8 cellular contexts compared by ENCODE assay signal in the genomic region with DNA sequence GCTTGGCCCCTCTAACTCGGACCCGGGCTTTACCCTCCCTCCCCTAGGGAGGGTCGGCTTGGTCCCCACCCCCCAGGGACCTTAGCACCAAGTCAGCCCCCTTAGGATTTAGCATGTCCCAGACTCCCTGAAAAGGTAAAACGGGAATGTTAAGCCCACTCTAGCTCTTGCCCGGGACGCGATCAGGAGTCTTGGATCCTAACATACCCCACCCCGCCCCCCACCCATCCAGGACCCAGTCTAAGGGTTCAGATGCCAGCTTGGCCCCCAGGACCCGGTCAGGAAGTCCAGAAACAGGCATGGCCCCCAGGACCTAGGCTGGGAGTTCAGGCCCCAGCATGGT. TPM values are rescaled to one million over a fixed set of nuclear protein-coding genes. Genes with fewer than 3 reads are reported as not detected.
DNase-seq lines count a peak whose midpoint lies in the region; ATAC-seq and TF ChIP-seq lines count a peak whose summit lies in the region.

No MANE protein-coding gene starts in this region.

- H3K27ac Mint-ChIP-seq in activated T-cell treated with anti-CD3 and anti-CD28 coated beads, Interleukin-2, amount 50 U/mL, for 72 hours = no peak overlapping the region

- peaks cover 2 to 3% of the 10 kb centered on the region in 2 donors for H3K36me3 Mint-ChIP-seq in activated T-cell treated with anti-CD3 and anti-CD28 coated beads, Interleukin-2, amount 50 U/mL, for 72 hours (ENCODE audit: insufficient read depth in 2 of 2)

- H3K4me1 Mint-ChIP-seq in activated T-cell treated with anti-CD3 and anti-CD28 coated beads, Interleukin-2, amount 50 U/mL, for 72 hours (ENCODE audit: low read depth) = peaks cover 44% of the 10 kb centered on the region

- peaks cover 7% of the 10 kb centered on the region; the same call in 1 of the 2 replicates for H3K79me2 ChIP-seq in GM23248 (ENCODE audit: insufficient read depth)

- in situ Hi-C loops in GM23248 (cut with MboI) = no loop called here

- H3K4me2 ChIP-seq in GM23248 (ENCODE audit: unreplicated experiment) = no peak overlapping the region
- peak overlapping the region; percentile 76 for H3K4me2 ChIP-seq in skeletal muscle satellite cell (ENCODE audit: low read length)

- ATAC-seq in activated T-cell treated with anti-CD3 and anti-CD28 coated beads, Interleukin-2, amount 50 U/mL, for 72 hours (replicated peaks in 1 of 2) = no peak
- no peak for ATAC-seq in HG02642 (IDR thresholded peaks at IDR 0.05; ENCODE audit: poor library complexity, unreplicated experiment)

- H3K36me3 ChIP-seq in GM23248 (ENCODE audit: low read depth) (no peaks in the 10 kb centered on the region), WERI-Rb-1 (no peaks in the 10 kb centered on the region), skeletal muscle satellite cell (ENCODE audit: insufficient read depth, low read length) (no peaks in the 10 kb centered on the region)

- 0 out of 2 replicates have a peak, but pooled peaks cover 6% of the 10 kb centered on the region for H3F3A ChIP-seq in GM23248 (ENCODE audit: insufficient read depth)

- peaks cover 5% of the 10 kb centered on the region; the same call in 1 of the 2 replicates for H3K4me1 ChIP-seq in GM23248 (ENCODE audit: insufficient read depth)
- H3K4me1 ChIP-seq in skeletal muscle satellite cell (ENCODE audit: control insufficient read depth, insufficient read depth, low read length) = peaks cover 30% of the 10 kb centered on the region

- WGBS in GM23248 (ENCODE audit: low coverage in 1 of 2, low lambda C conversion rate in 2 of 2, missing lambda C conversion rate in 2 of 2), 2 experiments = 2 to 5% methylated on average over 8 of the region's 9 CpGs

- peaks cover 6% of the 10 kb centered on the region for H3K27me3 Mint-ChIP-seq in activated T-cell treated with anti-CD3 and anti-CD28 coated beads, Interleukin-2, amount 50 U/mL, for 72 hours (ENCODE audit: low read depth)

- no peaks in the 10 kb centered on the region for H3K27me3 ChIP-seq in GM23248 (replicated peaks; ENCODE audit: insufficient read depth)
- H3K27me3 ChIP-seq in WERI-Rb-1 (ENCODE audit: insufficient read depth, low read depth, severe bottlenecking) = peaks cover 16% of the 10 kb centered on the region
- peaks cover 6% of the 10 kb centered on the region for H3K27me3 ChIP-seq in skeletal muscle satellite cell (ENCODE audit: control insufficient read depth, insufficient read depth, low read length)

- no peaks in the 10 kb centered on the region for H3K9me2 ChIP-seq in GM23248 (ENCODE audit: insufficient read depth)

- TF ChIP-seq CTCF in WERI-Rb-1 (IDR thresholded peaks at IDR 0.05; ENCODE audit: low read depth, low read length) = no peak

- H3K9me3 ChIP-seq in GM23248 (ENCODE audit: low read depth) (no peaks in the 10 kb centered on the region), WERI-Rb-1 (ENCODE audit: severe bottlenecking) (no peaks in the 10 kb centered on the region), iPS-18c (ENCODE audit: control insufficient read depth, insufficient read depth, low read length) (peaks cover 2% of the 10 kb centered on the region), skeletal muscle satellite cell (replicated peaks; ENCODE audit: low read length) (no peaks in the 10 kb centered on the region)

- peak overlapping the region in 1 of 2 donors; percentile 95 for H3K4me3 Mint-ChIP-seq in activated T-cell treated with anti-CD3 and anti-CD28 coated beads, Interleukin-2, amount 50 U/mL, for 72 hours

- DNase-seq in GM23248 (no peak), WERI-Rb-1 (no peak), NCI-H1105 treated with DMSO at 0.1 percent for 48 hours (lab: John Stamatoyannopoulos, UW) (no peak), 8988T (no peak)
- no peak for DNase-seq in activated T-cell treated with anti-CD3 and anti-CD28 coated beads, Interleukin-2, amount 50 U/mL, for 72 hours

- H3K27ac ChIP-seq in GM23248 = no peak overlapping the region
- H3K27ac ChIP-seq in WERI-Rb-1 = no peak overlapping the region

- no peaks in the 10 kb centered on the region for H3K9me3 Mint-ChIP-seq in activated T-cell treated with anti-CD3 and anti-CD28 coated beads, Interleukin-2, amount 50 U/mL, for 72 hours

- H4K20me1 ChIP-seq in GM23248 (ENCODE audit: insufficient read depth) = no peaks in the 10 kb centered on the region

- peak overlapping the region; percentile 34; the same call in 1 of the 2 replicates for H2AFZ ChIP-seq in GM23248

- H3K4me3 ChIP-seq in GM23248 = no peak overlapping the region
- H3K4me3 ChIP-seq in WERI-Rb-1 (ENCODE audit: low read depth, low read length) = peak overlapping the region; percentile 56
- H3K4me3 ChIP-seq in iPS-18c (ENCODE audit: insufficient read depth, low read depth, low read length) = peak overlapping the region; percentile 67
- H3K4me3 ChIP-seq in skeletal muscle satellite cell (ENCODE audit: low read length) = peak overlapping the region; percentile 64

- no peak overlapping the region for H3K9ac ChIP-seq in GM23248
- H3K9ac ChIP-seq in skeletal muscle satellite cell (ENCODE audit: low read depth, low read length) = no peak overlapping the region

RNA-seq across cellular contexts. Expression of a gene that starts 0.4 kb away (rescaled TPM):
- total RNA-seq in GM23248 (2014; rRNA removed; shearing (Covaris generic)) = 4.4 and 7.0 TPM in 2 replicates
- 4.3 and 4.7 TPM in 2 replicates for polyA plus RNA-seq in GM23248 (2016; fragmentation: Nextera tagmentation; extraction: Ambion mirVana)
- total RNA-seq in skeletal muscle satellite cell (2012; rRNA removed) = 7.1 and 7.6 TPM in 2 replicates
- 10 to 100 TPM in 1 of 2 donors, 1 to 10 TPM in 1; 9.6 to 11.1 TPM for total RNA-seq in activated T-cell treated with anti-CD3 and anti-CD28 coated beads, Interleukin-2, amount 50 U/mL, for 72 hours

RNA-seq across cellular contexts. Expression of a gene that starts 9.2 kb away (rescaled TPM):
- 0.32 TPM in 1 of 2 replicates, not detected in the other for total RNA-seq in GM23248 (2014; rRNA removed; shearing (Covaris generic))
- polyA plus RNA-seq in GM23248 (2016; fragmentation: Nextera tagmentation; extraction: Ambion mirVana) = 1.3 and 1.4 TPM in 2 replicates
- 0.87 and 1.3 TPM in 2 replicates for total RNA-seq in skeletal muscle satellite cell (2012; rRNA removed)
- total RNA-seq in activated T-cell treated with anti-CD3 and anti-CD28 coated beads, Interleukin-2, amount 50 U/mL, for 72 hours = 1 to 10 TPM; 1.9 to 2.6 TPM

RNA-seq across cellular contexts. Expression of a gene that starts 28.4 kb away (rescaled TPM):
- 39.7 and 67.8 TPM in 2 replicates for total RNA-seq in GM23248 (2014; rRNA removed; shearing (Covaris generic))
- polyA plus RNA-seq in GM23248 (2016; fragmentation: Nextera tagmentation; extraction: Ambion mirVana) = 52.0 TPM in 2 replicates
- total RNA-seq in skeletal muscle satellite cell (2012; rRNA removed) = 6.1 and 14.9 TPM in 2 replicates
- total RNA-seq in activated T-cell treated with anti-CD3 and anti-CD28 coated beads, Interleukin-2, amount 50 U/mL, for 72 hours = 1 to 10 TPM; 6.9 to 9.7 TPM

RNA-seq across cellular contexts. Expression of a gene that starts 35.4 kb away (rescaled TPM):
- total RNA-seq in GM23248 (2014; rRNA removed; shearing (Covaris generic)) = 0.54 and 5.9 TPM in 2 replicates
- polyA plus RNA-seq in GM23248 (2016; fragmentation: Nextera tagmentation; extraction: Ambion mirVana) = 0.43 and 1.4 TPM in 2 replicates
- total RNA-seq in skeletal muscle satellite cell (2012; rRNA removed) = 0.25 and 2.0 TPM in 2 replicates
- total RNA-seq in activated T-cell treated with anti-CD3 and anti-CD28 coated beads, Interleukin-2, amount 50 U/mL, for 72 hours = not detected

RNA-seq across cellular contexts. Expression of a gene that starts 37.4 kb away (rescaled TPM):
- 8.5 and 11.6 TPM in 2 replicates for total RNA-seq in GM23248 (2014; rRNA removed; shearing (Covaris generic))
- 11.4 and 16.5 TPM in 2 replicates for polyA plus RNA-seq in GM23248 (2016; fragmentation: Nextera tagmentation; extraction: Ambion mirVana)
- 2.4 and 4.3 TPM in 2 replicates for total RNA-seq in skeletal muscle satellite cell (2012; rRNA removed)
- 10 to 100 TPM; 27.9 to 30.7 TPM for total RNA-seq in activated T-cell treated with anti-CD3 and anti-CD28 coated beads, Interleukin-2, amount 50 U/mL, for 72 hours
